In genomic region chr14:24316597-24316950, GRCh38 we compare ENCODE assay signal across 11 cellular contexts. TPM values are rescaled to one million over a fixed set of nuclear protein-coding genes. Genes with fewer than 3 reads are reported as not detected.
A peak's percentile ranks its signal among the peaks of the same experiment; 100 is the strongest.
DNase-seq lines count a peak whose midpoint lies in the region; ATAC-seq and TF ChIP-seq lines count a peak whose summit lies in the region.
"Had no signal": no experiment of that assay in that cellular context is flagged by ENCODE, and none has a peak within 500 bp of the region (broad histone marks: within the 10 kb centered on the region; RNA-seq: fewer than 3 reads in every experiment).

No MANE protein-coding gene starts in this region.

- no peak for DNase-seq in coronary artery (ENCODE audit: low spot score)
- DNase-seq in omental fat pad (ENCODE audit: low spot score): no peak
- no peak for DNase-seq in mesothelial cell of epicardium (ENCODE audit: low spot score in 2 of 2, unreplicated experiment in 2 of 2)
- no peak for DNase-seq in activated CD8-positive, alpha-beta memory T cell treated with anti-CD3 and anti-CD28 coated beads, Interleukin-2, amount 10 ng/mL, durations not matched to agents 7 days and 5 days
- DNase-seq: activated CD4-positive, alpha-beta T cell treated with anti-CD3 and anti-CD28 coated beads, Interleukin-2, amount 50 U/mL, for 1 hour; AML-193; NCI-H187 treated with DMSO at 0.1 percent for 48 hours; NCI-H774 had no signal

- no peak overlapping the region for H3K27ac ChIP-seq in HEK293 (ENCODE audit: extremely low read depth, low read depth, low read length)
- peak overlapping the region in 1 of 2 donors; percentile 65 for H3K27ac ChIP-seq in coronary artery
- H3K27ac ChIP-seq: prostate gland had no signal

- no peak overlapping the region for H3K27ac Mint-ChIP-seq in mesothelial cell of epicardium
- H3K27ac Mint-ChIP-seq in activated CD8-positive, alpha-beta memory T cell treated with anti-CD3 and anti-CD28 coated beads, Interleukin-2, amount 10 ng/mL, durations not matched to agents 7 days and 5 days: no peak overlapping the region

- H3K36me3 ChIP-seq in HEK293 (ENCODE audit: control insufficient read depth in 2 of 2, insufficient read depth in 1 of 2, low read length in 2 of 2): peaks cover 0 to 16% of the 10 kb centered on the region in 2 experiments; a peak in 1 of 3 replicates
- H3K36me3 ChIP-seq: prostate gland had no signal

- CTCF ChIA-PET in HEK293 (lab: Yijun Ruan, JAX): interaction anchor here (0.7 to 1.5 kb wide), 3 partner anchors 8 to 73 kb away, joined by 3 to 7 read pairs (median 5); partner anchors contain the start of genes CIDEB and TINF2
- CTCF ChIA-PET in activated CD8-positive, alpha-beta memory T cell treated with anti-CD3 and anti-CD28 coated beads, Interleukin-2, amount 10 ng/mL, durations not matched to agents 7 days and 5 days (lab: Charles Lee): interaction anchor here (1.0 kb wide), 1 partner anchor 88 kb away, joined by 3 read pairs; no protein-coding TSS in a partner anchor

- H3K9me3 Mint-ChIP-seq in mesothelial cell of epicardium: no peaks in the 10 kb centered on the region
- no peaks in the 10 kb centered on the region for H3K9me3 Mint-ChIP-seq in activated CD8-positive, alpha-beta memory T cell treated with anti-CD3 and anti-CD28 coated beads, Interleukin-2, amount 10 ng/mL, durations not matched to agents 7 days and 5 days (ENCODE audit: low read depth)

- TF ChIP-seq CTCF in HEK293 (tag by site-specific recombination; IDR thresholded peaks at IDR 0.05) (no peak), coronary artery (IDR thresholded peaks at IDR 0.05) (no peak), omental fat pad (IDR thresholded peaks at IDR 0.05) (no peak), mesothelial cell of epicardium (IDR thresholded peaks at IDR 0.05; ENCODE audit: unreplicated experiment) (no peak)

- ATAC-seq in omental fat pad (ENCODE audit: low FRiP score) (peak; percentile 28), GM18502 (IDR thresholded peaks at IDR 0.05; ENCODE audit: poor library complexity, unreplicated experiment) (no peak)
- no peak for ATAC-seq in activated CD8-positive, alpha-beta memory T cell treated with anti-CD3 and anti-CD28 coated beads, Interleukin-2, amount 10 ng/mL, durations not matched to agents 7 days and 5 days

- peaks cover 1% of the 10 kb centered on the region for H3K4me1 Mint-ChIP-seq in mesothelial cell of epicardium
- peaks cover 52% of the 10 kb centered on the region for H3K4me1 Mint-ChIP-seq in activated CD8-positive, alpha-beta memory T cell treated with anti-CD3 and anti-CD28 coated beads, Interleukin-2, amount 10 ng/mL, durations not matched to agents 7 days and 5 days

- POLR2A ChIA-PET in HEK293 (lab: Yijun Ruan, JAX): interaction anchor here (0.7 kb wide), 1 partner anchor 45 kb away, joined by 3 read pairs; the partner anchor contains the start of gene RABGGTA

- H3K27me3 Mint-ChIP-seq in mesothelial cell of epicardium (ENCODE audit: low read depth): peaks cover 28% of the 10 kb centered on the region
- peaks cover 12% of the 10 kb centered on the region for H3K27me3 Mint-ChIP-seq in activated CD8-positive, alpha-beta memory T cell treated with anti-CD3 and anti-CD28 coated beads, Interleukin-2, amount 10 ng/mL, durations not matched to agents 7 days and 5 days

- H3K4me3 Mint-ChIP-seq in mesothelial cell of epicardium: no peak overlapping the region
- no peak overlapping the region for H3K4me3 Mint-ChIP-seq in activated CD8-positive, alpha-beta memory T cell treated with anti-CD3 and anti-CD28 coated beads, Interleukin-2, amount 10 ng/mL, durations not matched to agents 7 days and 5 days

- no peaks in the 10 kb centered on the region for H3K9me3 ChIP-seq in HEK293 (ENCODE audit: control insufficient read depth, insufficient read depth, low read depth, low read length)
- H3K9me3 ChIP-seq: prostate gland had no signal

- H3K36me3 Mint-ChIP-seq in mesothelial cell of epicardium: no peaks in the 10 kb centered on the region
- H3K36me3 Mint-ChIP-seq in activated CD8-positive, alpha-beta memory T cell treated with anti-CD3 and anti-CD28 coated beads, Interleukin-2, amount 10 ng/mL, durations not matched to agents 7 days and 5 days: peaks cover 18% of the 10 kb centered on the region

- H3K4me1 ChIP-seq in HEK293 (ENCODE audit: control insufficient read depth, insufficient read depth, low read length): no peaks in the 10 kb centered on the region
- H3K4me1 ChIP-seq: prostate gland had no signal

- H3K4me3 ChIP-seq in HEK293 (ENCODE audit: low read depth, low read length): no peak overlapping the region
- peak overlapping the region; percentile 45 for H3K4me3 ChIP-seq in coronary artery
- H3K4me3 ChIP-seq: prostate gland had no signal

TF ChIP-seq in HEK293, 187 proteins besides CTCF, POLR2A, EP300 and RAD21:
- TF ChIP-seq GLI4 (tag by site-specific recombination; IDR thresholded peaks at IDR 0.05) (no peak), ZNF19 (tag by site-specific recombination; IDR thresholded peaks at IDR 0.05; ENCODE audit: low read depth) (no peak), ZFHX2 (tag by site-specific recombination; conservative IDR thresholded peaks at IDR 0.05) (peak; percentile 90), ZNF433 (tag by site-specific recombination; IDR thresholded peaks at IDR 0.05; ENCODE audit: low read depth) (no peak), ZNF248 (tag by site-specific recombination; IDR thresholded peaks at IDR 0.05) (no peak), ZNF501 (tag by site-specific recombination; IDR thresholded peaks at IDR 0.05) (no peak), AEBP2 (tag by site-specific recombination; IDR thresholded peaks at IDR 0.05; ENCODE audit: borderline replicate concordance) (no peak), EGR2 (tag by site-specific recombination; IDR thresholded peaks at IDR 0.05; ENCODE audit: low read depth) (peak; percentile 85), ZSCAN23 (tag by site-specific recombination; IDR thresholded peaks at IDR 0.05) (no peak), GFI1B (tag by site-specific recombination; IDR thresholded peaks at IDR 0.05) (no peak), ZNF660 (tag by site-specific recombination; IDR thresholded peaks at IDR 0.05) (no peak), ZFP3 (tag by site-specific recombination; IDR thresholded peaks at IDR 0.05; ENCODE audit: low read depth) (no peak), ZNF776 (tag by site-specific recombination; IDR thresholded peaks at IDR 0.05; ENCODE audit: borderline replicate concordance) (no peak), OSR2 (tag by site-specific recombination; IDR thresholded peaks at IDR 0.05) (no peak), ZBTB7A (tag by site-specific recombination; IDR thresholded peaks at IDR 0.05; ENCODE audit: low read depth) (no peak), ZNF837 (tag by site-specific recombination; IDR thresholded peaks at IDR 0.05) (no peak), ZNF175 (tag by site-specific recombination; IDR thresholded peaks at IDR 0.05) (no peak), KLF1 (tag by site-specific recombination; IDR thresholded peaks at IDR 0.05) (peak; percentile 95)

RNA-seq across cellular contexts. Expression of gene LTB4R, which starts 5.3 kb away (rescaled TPM):
- total RNA-seq in omental fat pad (10 to 100 TPM in 3 of 4 donors, 1 to 10 TPM in 1; 5.0 to 16.7 (median 12.6) TPM), mesothelial cell of epicardium (10.7 to 11.8 TPM (median 11.1 TPM) in 3 replicates)
- 10 to 100 TPM; 15.6 to 32.5 TPM for total RNA-seq in activated CD8-positive, alpha-beta memory T cell treated with anti-CD3 and anti-CD28 coated beads, Interleukin-2, amount 10 ng/mL, durations not matched to agents 7 days and 5 days

RNA-seq across cellular contexts. Expression of gene LTB4R2, which starts 6.6 kb away (rescaled TPM):
- total RNA-seq in omental fat pad (1 to 10 TPM; 4.7 to 9.0 (median 7.9) TPM), mesothelial cell of epicardium (13.0 to 14.9 TPM (median 14.8 TPM) in 3 replicates)
- 10 to 100 TPM; 12.6 to 18.8 TPM for total RNA-seq in activated CD8-positive, alpha-beta memory T cell treated with anti-CD3 and anti-CD28 coated beads, Interleukin-2, amount 10 ng/mL, durations not matched to agents 7 days and 5 days

RNA-seq across cellular contexts. Expression of gene CIDEB, which starts 8.8 kb away (rescaled TPM):
- total RNA-seq in omental fat pad (10 to 100 TPM in 3 of 4 donors, 1 to 10 TPM in 1; 9.1 to 23.8 (median 14.3) TPM), mesothelial cell of epicardium (not detected in 3 replicates)
- 10 to 100 TPM; 24.5 to 44.2 TPM for total RNA-seq in activated CD8-positive, alpha-beta memory T cell treated with anti-CD3 and anti-CD28 coated beads, Interleukin-2, amount 10 ng/mL, durations not matched to agents 7 days and 5 days

RNA-seq across cellular contexts. Expression of gene NOP9, which starts 16.9 kb away (rescaled TPM):
- total RNA-seq in omental fat pad (10 to 100 TPM; 13.9 to 22.2 (median 17.8) TPM), mesothelial cell of epicardium (27.8 to 30.8 TPM (median 28.8 TPM) in 3 replicates)
- 10 to 100 TPM; 34.2 to 38.3 TPM for total RNA-seq in activated CD8-positive, alpha-beta memory T cell treated with anti-CD3 and anti-CD28 coated beads, Interleukin-2, amount 10 ng/mL, durations not matched to agents 7 days and 5 days

RNA-seq across cellular contexts. Expression of gene DHRS1, which starts 17.0 kb away (rescaled TPM):
- total RNA-seq in omental fat pad (10 to 100 TPM; 14.3 to 42.5 (median 23.7) TPM), mesothelial cell of epicardium (38.3 to 41.4 TPM (median 39.8 TPM) in 3 replicates)
- 10 to 100 TPM; 14.2 to 26.5 TPM for total RNA-seq in activated CD8-positive, alpha-beta memory T cell treated with anti-CD3 and anti-CD28 coated beads, Interleukin-2, amount 10 ng/mL, durations not matched to agents 7 days and 5 days

Comparison
In these comparisons a context has a peak if more than half of its experiments do, and no peak if none do; other contexts are left out.
1. RNA of gene CIDEB, which starts 8.8 kb away (total RNA-seq): 24.5 to 44.2 TPM in activated CD8-positive, alpha-beta memory T cell treated with anti-CD3 and anti-CD28 coated beads, Interleukin-2, amount 10 ng/mL, durations not matched to agents 7 days and 5 days and 9.1 to 23.8 TPM in omental fat pad; not detected in mesothelial cell of epicardium; every median in the first group is over 10 times any median in the second.